In genomic region chr14:55271572-55272414, GRCh38 we compare ENCODE assay signal across 8 cellular contexts. TPM values are rescaled to one million over a fixed set of nuclear protein-coding genes. Genes with fewer than 3 reads are reported as not detected.
A peak's percentile ranks its signal among the peaks of the same experiment; 100 is the strongest.
DNase-seq lines count a peak whose midpoint lies in the region; ATAC-seq and TF ChIP-seq lines count a peak whose summit lies in the region.

No MANE protein-coding gene starts in this region.

- H3K36me3 ChIP-seq in BLaER1 treated with 17β-estradiol and CSF1 and Interleukin-3, amounts not matched to agents 10 nM and 100 nM: peaks cover 0 to 10% (median 0%) of the 10 kb centered on the region in 11 experiments; a peak in 3 of 22 replicates

- POLR2A ChIA-PET in activated CD8-positive, alpha-beta T cell treated with anti-CD3 and anti-CD28 coated beads for 36 hours (lab: Charles Lee): interaction anchor here (0.7 to 1.7 kb wide), 5 partner anchors 23 to 83 kb away, joined by 3 to 5 read pairs (median 4); no protein-coding TSS in a partner anchor

- peak; percentile 57 for ATAC-seq in HG03354 (IDR thresholded peaks at IDR 0.05; ENCODE audit: poor library complexity, severe bottlenecking, unreplicated experiment)
- ATAC-seq in activated CD8-positive, alpha-beta T cell treated with anti-CD3 and anti-CD28 coated beads for 36 hours: peak; percentile 29

- TF ChIP-seq POLR2A in GM19193 (IDR thresholded peaks at IDR 0.05; ENCODE audit: extremely low read depth, insufficient read depth, insufficient read length): peak; percentile 14

- H3K27ac ChIP-seq in BLaER1 treated with 17β-estradiol and CSF1 and Interleukin-3, amounts not matched to agents 10 nM and 100 nM: peak overlapping the region; percentile 87 to 98 (median 91)

- no peaks in the 10 kb centered on the region for H3K27me3 Mint-ChIP-seq in activated CD8-positive, alpha-beta T cell treated with anti-CD3 and anti-CD28 coated beads for 36 hours

- peak overlapping the region; percentile 89 to 99 (median 95) for H3K9ac ChIP-seq in BLaER1 treated with 17β-estradiol and CSF1 and Interleukin-3, amounts not matched to agents 10 nM and 100 nM

- H4K20me1 ChIP-seq in BLaER1 treated with 17β-estradiol and CSF1 and Interleukin-3, amounts not matched to agents 10 nM and 100 nM: peaks cover 13 to 51% (median 44%) of the 10 kb centered on the region in 11 experiments; a peak in 18 of 22 replicates

- TF ChIP-seq CTCF in activated CD8-positive, alpha-beta T cell treated with anti-CD3 and anti-CD28 coated beads for 36 hours (IDR thresholded peaks at IDR 0.05): no peak

- H3K4me3 Mint-ChIP-seq in activated CD8-positive, alpha-beta T cell treated with anti-CD3 and anti-CD28 coated beads for 36 hours: peak overlapping the region; percentile 87

- H3K4me2 ChIP-seq in BLaER1 treated with 17β-estradiol and CSF1 and Interleukin-3, amounts not matched to agents 10 nM and 100 nM: peak overlapping the region; percentile 73 to 98 (median 86)

- no peaks in the 10 kb centered on the region for H3K27me3 ChIP-seq in BLaER1 treated with 17β-estradiol and CSF1 and Interleukin-3, amounts not matched to agents 10 nM and 100 nM

- peaks cover 5% of the 10 kb centered on the region for H3K36me3 Mint-ChIP-seq in activated CD8-positive, alpha-beta T cell treated with anti-CD3 and anti-CD28 coated beads for 36 hours (ENCODE audit: low read depth)

- H3K4me1 ChIP-seq in BLaER1 treated with 17β-estradiol and CSF1 and Interleukin-3, amounts not matched to agents 10 nM and 100 nM: peaks cover 19 to 33% (median 25%) of the 10 kb centered on the region in 10 experiments

- DNase-seq in NCI-H69 (lab: John Stamatoyannopoulos, UW) (peak; percentile 91), lung microvascular endothelial cell (ENCODE audit: low read depth in 2 of 2) (peak; percentile 80 to 83)
- peak; percentile 78 for DNase-seq in activated CD8-positive, alpha-beta T cell treated with anti-CD3 and anti-CD28 coated beads for 36 hours
- DNase-seq in effector CD4-positive, alpha-beta T cell: peak; percentile 34
- DNase-seq in stimulated activated CD4-positive, alpha-beta T cell treated with anti-CD3 and anti-CD28 coated beads, TNF-alpha, amount 100 ng/mL, for 4 hours (ENCODE audit: low read depth in 3 of 3): peak; percentile 7 to 18 (median 14)

- CTCF ChIA-PET in activated CD8-positive, alpha-beta T cell treated with anti-CD3 and anti-CD28 coated beads for 36 hours (lab: Charles Lee): interaction anchor here (0.8 to 5.8 kb wide), 17 partner anchors 9 to 174 kb away, joined by 3 to 87 read pairs (median 5); partner anchors contain the start of gene DLGAP5

- H3K9me3 Mint-ChIP-seq in activated CD8-positive, alpha-beta T cell treated with anti-CD3 and anti-CD28 coated beads for 36 hours: no peaks in the 10 kb centered on the region

- H3K27ac Mint-ChIP-seq in activated CD8-positive, alpha-beta T cell treated with anti-CD3 and anti-CD28 coated beads for 36 hours: peak overlapping the region; percentile 92

- peak overlapping the region; percentile 83 to 99 (median 96) for H3K4me3 ChIP-seq in BLaER1 treated with 17β-estradiol and CSF1 and Interleukin-3, amounts not matched to agents 10 nM and 100 nM

- H3K4me1 Mint-ChIP-seq in activated CD8-positive, alpha-beta T cell treated with anti-CD3 and anti-CD28 coated beads for 36 hours (ENCODE audit: low read depth): peaks cover 45% of the 10 kb centered on the region

- no peaks in the 10 kb centered on the region for H3K9me3 ChIP-seq in BLaER1 treated with 17β-estradiol and CSF1 and Interleukin-3, amounts not matched to agents 10 nM and 100 nM (replicated peaks in 1 of 11)

- intact Hi-C loops in activated CD8-positive, alpha-beta T cell treated with anti-CD3 and anti-CD28 coated beads for 36 hours (cut with micrococcal nuclease): loop anchor here (1.0 to 10.0 kb wide), 4 partner anchors 61 to 313 kb away; partner anchors contain the start of gene KTN1

RNA-seq across cellular contexts. Expression of gene FBXO34, which starts 0.6 kb away (rescaled TPM):
- 10 to 100 TPM; 17.7 to 20.0 TPM for total RNA-seq in activated CD8-positive, alpha-beta T cell treated with anti-CD3 and anti-CD28 coated beads for 36 hours
- total RNA-seq in lung microvascular endothelial cell: 16.8 and 21.6 TPM in 2 replicates

Comparison
In these comparisons a context has a peak if more than half of its experiments do, and no peak if none do; other contexts are left out.
1. Peak in every context shown above with its lines: DNase-seq, ATAC-seq, H3K4me3 ChIP-seq and H3K27ac ChIP-seq.
2. DNase-seq: peak in every context shown above with its lines; median percentile 91 in NCI-H69; 82 in lung microvascular endothelial cell; 78 in activated CD8-positive, alpha-beta T cell treated with anti-CD3 and anti-CD28 coated beads for 36 hours; 34 in effector CD4-positive, alpha-beta T cell; 14 in stimulated activated CD4-positive, alpha-beta T cell treated with anti-CD3 and anti-CD28 coated beads, TNF-alpha, amount 100 ng/mL, for 4 hours.